8 cellular contexts compared by ENCODE assay signal in genomic region chr12:53623526-53623925, GRCh38. TPM values are rescaled to one million over a fixed set of nuclear protein-coding genes. Genes with fewer than 3 reads are reported as not detected.
A peak's percentile ranks its signal among the peaks of the same experiment; 100 is the strongest.
DNase-seq lines count a peak whose midpoint lies in the region; ATAC-seq and TF ChIP-seq lines count a peak whose summit lies in the region.

No MANE protein-coding gene starts in this region.

- BruUV-seq in PC-9 (replicated peaks; lab: Mats Ljungman, UMichigan), result no TSS peak

- peak overlapping the region; percentile 100 for H3K4me2 ChIP-seq in PC-9

- H2AFZ ChIP-seq in PC-9, result no peak overlapping the region

- H3K36me3 ChIP-seq in PC-9 (ENCODE audit: low read depth) (no peaks in the 10 kb centered on the region), psoas muscle (ENCODE audit: insufficient read depth in 1 of 2, low read depth in 1 of 2) (no peaks in the 10 kb centered on the region), BE2C (no peaks in the 10 kb centered on the region)

- no peaks in the 10 kb centered on the region; the same call in 1 of the 2 replicates for H3F3A ChIP-seq in PC-9 (ENCODE audit: insufficient read depth, low read depth)

- CTCF ChIA-PET in PC-9 (lab: Charles Lee), result interaction anchor here (0.5 kb wide), 1 partner anchor 207 kb away, joined by 3 read pairs; no protein-coding TSS in a partner anchor

- peak; percentile 14 for DNase-seq in DMS114 treated with DMSO at 0.1 percent for 48 hours (lab: John Stamatoyannopoulos, UW; ENCODE audit: unreplicated experiment)
- no peak for DNase-seq in PC-9
- DNase-seq in epithelial cell of proximal tubule (ENCODE audit: low read depth), result no peak
- no peak for DNase-seq in psoas muscle
- no peak for DNase-seq in activated CD4-positive, alpha-beta T cell treated with anti-CD3 and anti-CD28 coated beads, Interleukin-2, amount 50 U/mL, for 48 hours
- DNase-seq in BE2C, result no peak
- DNase-seq in NCI-H187 treated with DMSO at 0.1 percent for 48 hours (lab: John Stamatoyannopoulos, UW), result no peak

- no peaks in the 10 kb centered on the region; the same call in 1 of the 2 replicates for H4K20me1 ChIP-seq in PC-9 (ENCODE audit: insufficient read depth)

- POLR2A ChIA-PET in PC-9 (lab: Charles Lee; ENCODE audit: unreplicated experiment), result interaction anchor here (0.6 to 0.7 kb wide), 3 partner anchors 52 to 63 kb away, joined by 3 read pairs; partner anchors contain the start of gene ATP5MC2

- H3K4me3 ChIP-seq in PC-9 (no peak overlapping the region), epithelial cell of proximal tubule (ENCODE audit: low read depth, low read length) (peak overlapping the region; percentile 69), psoas muscle (peak overlapping the region; percentile 77), BE2C (ENCODE audit: low read depth, low read length) (no peak overlapping the region)

- WGBS in psoas muscle, 3 donors, result 5 to 10% (median 7%) methylated on average over 4 of the region's 4 CpGs

- intact Hi-C loops in PC-9 (cut with micrococcal nuclease; ENCODE audit: unreplicated experiment), result no loop called here
- intact Hi-C loops in psoas muscle (cut with DNase I), result no loop called here

- peaks cover 29% of the 10 kb centered on the region for H3K4me1 ChIP-seq in PC-9 (replicated peaks; ENCODE audit: insufficient read depth)
- peaks cover 42% of the 10 kb centered on the region for H3K4me1 ChIP-seq in psoas muscle
- no peaks in the 10 kb centered on the region for H3K4me1 ChIP-seq in BE2C

- peaks cover 56% of the 10 kb centered on the region for H3K79me2 ChIP-seq in PC-9 (ENCODE audit: low read depth)

- TF ChIP-seq CTCF in PC-9 (conservative IDR thresholded peaks at IDR 0.05), result no peak
- no peak for TF ChIP-seq CTCF in epithelial cell of proximal tubule (conservative IDR thresholded peaks at IDR 0.05; ENCODE audit: low read depth, low read length)
- TF ChIP-seq CTCF in psoas muscle (IDR thresholded peaks at IDR 0.05), result no peak
- no peak for TF ChIP-seq CTCF in BE2C (IDR thresholded peaks at IDR 0.05; ENCODE audit: low read depth, low read length)

- H3K9me3 ChIP-seq in PC-9 (ENCODE audit: insufficient read depth, low read depth), result no peaks in the 10 kb centered on the region
- no peaks in the 10 kb centered on the region for H3K9me3 ChIP-seq in psoas muscle
- H3K9me3 ChIP-seq in BE2C, result no peaks in the 10 kb centered on the region

- H3K9me2 ChIP-seq in PC-9 (ENCODE audit: insufficient read depth), result no peaks in the 10 kb centered on the region

- no peaks in the 10 kb centered on the region for H3K27me3 ChIP-seq in PC-9 (ENCODE audit: insufficient read depth, low read depth)
- no peaks in the 10 kb centered on the region for H3K27me3 ChIP-seq in psoas muscle (ENCODE audit: insufficient read depth in 3 of 3, low read length in 2 of 3)
- H3K27me3 ChIP-seq in BE2C, result no peaks in the 10 kb centered on the region

- ATAC-seq in psoas muscle (no peak), GM18511 (IDR thresholded peaks at IDR 0.05; ENCODE audit: unreplicated experiment) (no peak)

- H3K27ac ChIP-seq in PC-9 (no peak overlapping the region), psoas muscle (peak overlapping the region; percentile 95)

RNA-seq across cellular contexts. Expression of gene ATF7, which starts 2.7 kb away (rescaled TPM):
- total RNA-seq in PC-9 (2021) (16.3 and 24.7 TPM in 2 replicates), epithelial cell of proximal tubule (8.8 and 9.2 TPM in 2 replicates), psoas muscle (10 to 100 TPM; 25.4 to 32.3 (median 31.5) TPM)
- polyA plus RNA-seq in psoas muscle, result 10 to 100 TPM; 15.7 to 21.8 (median 18.0) TPM
- 20.9 TPM for polyA plus RNA-seq in BE2C (2012; ENCODE audit: insufficient read depth, insufficient read length, low read depth)

RNA-seq across cellular contexts. Expression of gene ATP5MC2, which starts 52.4 kb away (rescaled TPM):
- total RNA-seq in PC-9 (2021), result 270 and 280 TPM in 2 replicates
- 311 and 313 TPM in 2 replicates for total RNA-seq in epithelial cell of proximal tubule
- total RNA-seq in psoas muscle, result 100 to 1,000 TPM; 349 to 495 (median 423) TPM
- 100 to 1,000 TPM; 396 to 646 (median 496) TPM for polyA plus RNA-seq in psoas muscle
- 529 TPM for polyA plus RNA-seq in BE2C (2012; ENCODE audit: insufficient read depth, insufficient read length, low read depth)

Comparison
In these comparisons a context has a peak if more than half of its experiments do, and no peak if none do; other contexts are left out.
1. H3K4me3 ChIP-seq: peak in epithelial cell of proximal tubule (single experiment) and psoas muscle (single experiment); none in PC-9 (single experiment) and BE2C (single experiment).